Comparison of ENCODE assay signal across 24 cellular contexts in genomic region chr14:61401461-61401860, GRCh38.
DNase-seq lines count a peak whose midpoint lies in the region; ATAC-seq, FAIRE-seq and TF ChIP-seq lines count a peak whose summit lies in the region.
"Had no signal": no experiment of that assay in that cellular context is flagged by ENCODE, and none has a peak within 500 bp of the region (broad histone marks: within the 10 kb centered on the region; RNA-seq: fewer than 3 reads in every experiment).

No MANE protein-coding gene starts in this region.

- peak; percentile 50 for FAIRE-seq in GM12891 (lab: Jason Lieb, UNC)
- FAIRE-seq: A549 had no signal

- H3K4me3 Mint-ChIP-seq in activated CD4-positive, alpha-beta T cell treated with anti-CD3 and anti-CD28 coated beads, Interleukin-2, amount 10 ng/mL, durations not matched to agents 7 days and 5 days, result no peak overlapping the region
- H3K4me3 Mint-ChIP-seq in activated naive CD8-positive, alpha-beta T cell treated with anti-CD3 and anti-CD28 coated beads, Interleukin-2, amount 10 ng/mL, durations not matched to agents 7 days and 5 days, result peak overlapping the region; percentile 41
- H3K4me3 Mint-ChIP-seq: B cell, brain had no signal

- peaks cover 87% of the 10 kb centered on the region for H3K4me1 Mint-ChIP-seq in activated CD4-positive, alpha-beta T cell treated with anti-CD3 and anti-CD28 coated beads, Interleukin-2, amount 10 ng/mL, durations not matched to agents 7 days and 5 days
- H3K4me1 Mint-ChIP-seq in activated naive CD8-positive, alpha-beta T cell treated with anti-CD3 and anti-CD28 coated beads, Interleukin-2, amount 10 ng/mL, durations not matched to agents 7 days and 5 days, result peaks cover 78% of the 10 kb centered on the region
- H3K4me1 Mint-ChIP-seq: brain had no signal

- H3K9me3 Mint-ChIP-seq in activated CD4-positive, alpha-beta T cell treated with anti-CD3 and anti-CD28 coated beads, Interleukin-2, amount 10 ng/mL, durations not matched to agents 7 days and 5 days, result peaks cover 3% of the 10 kb centered on the region
- H3K9me3 Mint-ChIP-seq in activated naive CD8-positive, alpha-beta T cell treated with anti-CD3 and anti-CD28 coated beads, Interleukin-2, amount 10 ng/mL, durations not matched to agents 7 days and 5 days, result no peaks in the 10 kb centered on the region
- H3K9me3 Mint-ChIP-seq: brain had no signal

- H3K27ac Mint-ChIP-seq in activated CD4-positive, alpha-beta T cell treated with anti-CD3 and anti-CD28 coated beads, Interleukin-2, amount 10 ng/mL, durations not matched to agents 7 days and 5 days, result peak overlapping the region; percentile 27
- peak overlapping the region; percentile 62 for H3K27ac Mint-ChIP-seq in activated naive CD8-positive, alpha-beta T cell treated with anti-CD3 and anti-CD28 coated beads, Interleukin-2, amount 10 ng/mL, durations not matched to agents 7 days and 5 days
- H3K27ac Mint-ChIP-seq: B cell, brain had no signal

- peaks cover 64% of the 10 kb centered on the region for H3K36me3 Mint-ChIP-seq in activated CD4-positive, alpha-beta T cell treated with anti-CD3 and anti-CD28 coated beads, Interleukin-2, amount 10 ng/mL, durations not matched to agents 7 days and 5 days (ENCODE audit: low read depth)
- H3K36me3 Mint-ChIP-seq in activated naive CD8-positive, alpha-beta T cell treated with anti-CD3 and anti-CD28 coated beads, Interleukin-2, amount 10 ng/mL, durations not matched to agents 7 days and 5 days, result peaks cover 27% of the 10 kb centered on the region
- H3K36me3 Mint-ChIP-seq: brain had no signal

- ATAC-seq in activated naive CD8-positive, alpha-beta T cell treated with anti-CD3 and anti-CD28 coated beads, Interleukin-2, amount 10 ng/mL, durations not matched to agents 7 days and 5 days (ENCODE audit: low read depth), result no peak
- ATAC-seq in stimulated activated naive CD8-positive, alpha-beta T cell treated with anti-CD3 and anti-CD28 coated beads, Interleukin-15, Interleukin-2, amounts not matched to agents 100 U/mL and 50 U/mL, for 24 hours, result peak; percentile 45
- ATAC-seq in HG02981 (IDR thresholded peaks at IDR 0.05; ENCODE audit: unreplicated experiment) (no peak), GM21447 (IDR thresholded peaks at IDR 0.05; ENCODE audit: unreplicated experiment) (no peak)
- ATAC-seq: A549, heart right ventricle, left cardiac atrium, upper lobe of right lung had no signal

- POLR2A ChIA-PET in activated CD4-positive, alpha-beta T cell treated with anti-CD3 and anti-CD28 coated beads, Interleukin-2, amount 10 ng/mL, durations not matched to agents 7 days and 5 days (lab: Charles Lee), result interaction anchor here (1.0 kb wide), 1 partner anchor 70 kb away, joined by 3 read pairs; no protein-coding TSS in a partner anchor
- POLR2A ChIA-PET in activated naive CD8-positive, alpha-beta T cell treated with anti-CD3 and anti-CD28 coated beads, Interleukin-2, amount 10 ng/mL, durations not matched to agents 7 days and 5 days (lab: Charles Lee), result interaction anchor here (0.6 to 2.1 kb wide), 2 partner anchors 13 to 62 kb away, joined by 7 read pairs; no protein-coding TSS in a partner anchor

- TF ChIP-seq POLR2A in GM12891 (IDR thresholded peaks at IDR 0.05; ENCODE audit: low read depth, low read length), result no peak

- CTCF ChIA-PET in activated CD4-positive, alpha-beta T cell treated with anti-CD3 and anti-CD28 coated beads, Interleukin-2, amount 10 ng/mL, durations not matched to agents 7 days and 5 days (lab: Charles Lee), result interaction anchor here (0.6 to 1.1 kb wide), 2 partner anchors 269 to 436 kb away, joined by 3 read pairs; no protein-coding TSS in a partner anchor

- DNase-seq in activated CD4-positive, alpha-beta T cell treated with anti-CD3 and anti-CD28 coated beads, Interleukin-2, amount 10 ng/mL, durations not matched to agents 7 days and 5 days, result no peak
- no peak for DNase-seq in activated CD4-positive, alpha-beta T cell treated with anti-CD3 and anti-CD28 coated beads for 4 hours
- DNase-seq in GM12891 (ENCODE audit: insufficient read length, low spot score), result no peak
- DNase-seq in activated naive CD8-positive, alpha-beta T cell treated with anti-CD3 and anti-CD28 coated beads, Interleukin-2, amount 10 ng/mL, durations not matched to agents 7 days and 5 days, result no peak
- DNase-seq in stimulated activated naive CD8-positive, alpha-beta T cell treated with anti-CD3 and anti-CD28 coated beads, Interleukin-15, Interleukin-2, amounts not matched to agents 100 U/mL and 50 U/mL, for 24 hours, result no peak
- DNase-seq in anterior cingulate cortex (lab: John Stamatoyannopoulos, UW), result no peak
- DNase-seq: activated CD4-positive, alpha-beta T cell treated with anti-CD3 and anti-CD28 coated beads, Interleukin-2, amount 50 U/mL, for 4 hours; effector CD4-positive, alpha-beta T cell; erythroblast; heart right ventricle; left cardiac atrium; mammary epithelial cell; MV-4-11; NCI-H146; NCI-H510A; PC-9; SHP77 treated with DMSO at 0.1 percent for 48 hours; substantia nigra; upper lobe of right lung had no signal

- no peaks in the 10 kb centered on the region for H3K27me3 Mint-ChIP-seq in activated CD4-positive, alpha-beta T cell treated with anti-CD3 and anti-CD28 coated beads, Interleukin-2, amount 10 ng/mL, durations not matched to agents 7 days and 5 days
- H3K27me3 Mint-ChIP-seq in activated naive CD8-positive, alpha-beta T cell treated with anti-CD3 and anti-CD28 coated beads, Interleukin-2, amount 10 ng/mL, durations not matched to agents 7 days and 5 days, result no peaks in the 10 kb centered on the region

TF ChIP-seq in GM12891, 5 proteins besides CTCF, POLR2A, EP300 and RAD21:
- TF ChIP-seq POLR2AphosphoS5 (IDR thresholded peaks at IDR 0.05; ENCODE audit: low read depth, low read length), result no peak
- no peak for TF ChIP-seq POU2F2 (IDR thresholded peaks at IDR 0.05; ENCODE audit: low read depth, low read length)
- no peak for TF ChIP-seq PAX5 (IDR thresholded peaks at IDR 0.05; ENCODE audit: insufficient read depth, low read length, severe bottlenecking)
- no peak for TF ChIP-seq TAF1 (IDR thresholded peaks at IDR 0.05; ENCODE audit: low read depth, low read length)
- no peak for TF ChIP-seq SPI1 (IDR thresholded peaks at IDR 0.05; ENCODE audit: low read depth, low read length)
